ENCODE assay signal across 2 cellular contexts in genomic region chr14:92386165-92386564, GRCh38.
A peak's percentile ranks its signal among the peaks of the same experiment; 100 is the strongest.
TF ChIP-seq lines count a peak whose summit lies in the region.

No MANE protein-coding gene starts in this region.

TF ChIP-seq in HepG2, 621 proteins besides CTCF, POLR2A, EP300 and RAD21:
- TF ChIP-seq ZNF629 (CRISPR knock-in tag; conservative IDR thresholded peaks at IDR 0.05) = peak; percentile 81
- TF ChIP-seq ZNF740 (CRISPR knock-in tag; IDR thresholded peaks at IDR 0.05) = no peak

TF ChIP-seq in H1, 55 proteins besides CTCF, POLR2A, EP300 and RAD21:
- peak; percentile 51; the same call in 1 of the 2 replicates for TF ChIP-seq TEAD4 (IDR thresholded peaks at IDR 0.05; ENCODE audit: low read depth, low read length)
- no peak for TF ChIP-seq CTBP2 (IDR thresholded peaks at IDR 0.05; ENCODE audit: borderline replicate concordance, insufficient read depth, insufficient read length, low read length)
- peak; percentile 57; the same call in 1 of the 2 replicates for TF ChIP-seq KDM1A (IDR thresholded peaks at IDR 0.05; ENCODE audit: borderline replicate concordance, low read length)
- TF ChIP-seq ATF2 (IDR thresholded peaks at IDR 0.05; ENCODE audit: low read length) = no peak
